Comparison of ENCODE assay signal across 1 cellular context in genomic region chr11:46402957-46403902, GRCh38.
TF ChIP-seq lines count a peak whose summit lies in the region.

No MANE protein-coding gene starts in this region.

TF ChIP-seq in SK-N-SH, 30 proteins besides CTCF, POLR2A, EP300 and RAD21 (continued from another document):
- TF ChIP-seq ZBTB33 (IDR thresholded peaks at IDR 0.05; ENCODE audit: borderline replicate concordance, low read depth) (no peak), FOXM1 (IDR thresholded peaks at IDR 0.05; ENCODE audit: low read depth) (no peak), TEAD4 (IDR thresholded peaks at IDR 0.05; ENCODE audit: borderline replicate concordance, insufficient read depth) (no peak), FOXJ3 (CRISPR knock-in tag; IDR thresholded peaks at IDR 0.05) (no peak), RCOR1 (IDR thresholded peaks at IDR 0.05; ENCODE audit: low read length) (no peak), NFIC (IDR thresholded peaks at IDR 0.05; ENCODE audit: borderline replicate concordance) (no peak), GABPA (IDR thresholded peaks at IDR 0.05; ENCODE audit: low read depth) (no peak), TAF1 (IDR thresholded peaks at IDR 0.05; ENCODE audit: borderline replicate concordance, low read depth, low read length) (no peak), RXRA (IDR thresholded peaks at IDR 0.05; ENCODE audit: borderline replicate concordance, low read depth) (no peak), MAX (IDR thresholded peaks at IDR 0.05; ENCODE audit: low read depth) (no peak), JUND (IDR thresholded peaks at IDR 0.05) (no peak), CHD2 (IDR thresholded peaks at IDR 0.05; ENCODE audit: low read length, partially characterized antibody) (no peak), RFX5 (IDR thresholded peaks at IDR 0.05; ENCODE audit: low read length) (no peak), TCF12 (IDR thresholded peaks at IDR 0.05) (no peak), POLR2AphosphoS5 (IDR thresholded peaks at IDR 0.05; ENCODE audit: low read depth, low read length) (no peak)
